Comparison of ENCODE assay signal across 21 cellular contexts in the genomic region with DNA sequence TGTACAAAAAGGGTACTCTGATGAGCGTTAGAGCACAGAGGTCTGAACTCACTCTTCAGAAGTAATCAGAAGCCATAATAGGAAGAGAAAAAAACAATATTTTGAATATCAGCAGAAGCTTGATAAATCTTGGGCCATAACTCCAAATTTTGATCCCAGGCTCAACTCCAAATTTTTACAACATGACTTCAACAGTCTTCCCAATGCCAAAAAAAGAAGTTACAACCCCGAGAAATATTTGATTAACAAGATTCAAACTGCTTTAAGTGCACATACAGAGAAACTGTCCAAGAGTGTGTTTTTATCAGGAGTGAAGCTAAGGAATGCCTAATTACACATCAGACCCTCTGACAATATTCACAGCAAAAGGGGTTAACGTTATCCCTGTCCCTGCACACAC. TPM values are rescaled to one million over a fixed set of nuclear protein-coding genes. Genes with fewer than 3 reads are reported as not detected.
DNase-seq lines count a peak whose midpoint lies in the region; ATAC-seq and TF ChIP-seq lines count a peak whose summit lies in the region.
"Had no signal": no experiment of that assay in that cellular context is flagged by ENCODE, and none has a peak within 500 bp of the region (broad histone marks: within the 10 kb centered on the region; RNA-seq: fewer than 3 reads in every experiment).

No MANE protein-coding gene starts in this region.

- POLR2A ChIA-PET in CD8-positive, alpha-beta T cell (lab: Charles Lee), result interaction anchor here (0.7 kb wide), 1 partner anchor 73 kb away, joined by 3 read pairs; no protein-coding TSS in a partner anchor

- CTCF ChIA-PET in CD8-positive, alpha-beta T cell (lab: Charles Lee), result interaction anchor here (1.8 to 14.1 kb wide), 4 partner anchors 16 to 98 kb away, joined by 4 to 244 read pairs (median 10); no protein-coding TSS in a partner anchor

- H3K27ac Mint-ChIP-seq in CD8-positive, alpha-beta T cell, result peak overlapping the region; percentile 46
- H3K27ac Mint-ChIP-seq: activated CD8-positive, alpha-beta memory T cell treated with anti-CD3 and anti-CD28 coated beads, Interleukin-2, amount 10 ng/mL, durations not matched to agents 7 days and 5 days; effector memory CD8-positive, alpha-beta T cell; natural killer cell treated with Interleukin-12 subunit alpha and Interleukin-12 subunit beta and Interleukin-15 and Interleukin-18, amount 100 ng/mL, for 72 hours had no signal

- TF ChIP-seq CTCF in CD8-positive, alpha-beta T cell (IDR thresholded peaks at IDR 0.05), result no peak
- no peak for TF ChIP-seq CTCF in lower lobe of right lung (IDR thresholded peaks at IDR 0.05)
- TF ChIP-seq CTCF in stomach (IDR thresholded peaks at IDR 0.05), result no peak
- TF ChIP-seq CTCF in GM13977 (IDR thresholded peaks at IDR 0.05; ENCODE audit: extremely low read depth, insufficient read depth, missing control alignments), result no peak

- no peak for DNase-seq in CD8-positive, alpha-beta T cell
- DNase-seq in adipocyte (ENCODE audit: low read depth) (no peak), lower lobe of right lung (no peak), stomach (no peak), dermis blood vessel endothelial cell (no peak), GM13977 (ENCODE audit: low spot score) (no peak)
- DNase-seq: activated CD4-positive, alpha-beta T cell treated with anti-CD3 and anti-CD28 coated beads for 48 hours; activated CD8-positive, alpha-beta memory T cell treated with anti-CD3 and anti-CD28 coated beads, Interleukin-2, amount 10 ng/mL, durations not matched to agents 7 days and 5 days; amniotic stem cell; COR-L47; effector memory CD8-positive, alpha-beta T cell; EL; NCI-H1417; NCI-H2107; NCI-H510A treated with DMSO at 0.1 percent for 48 hours; spleen; SW 1271; testis had no signal

- H3K36me3 Mint-ChIP-seq in CD8-positive, alpha-beta T cell, result peaks cover 9% of the 10 kb centered on the region
- H3K36me3 Mint-ChIP-seq: activated CD8-positive, alpha-beta memory T cell treated with anti-CD3 and anti-CD28 coated beads, Interleukin-2, amount 10 ng/mL, durations not matched to agents 7 days and 5 days; natural killer cell treated with Interleukin-12 subunit alpha and Interleukin-12 subunit beta and Interleukin-15 and Interleukin-18, amount 100 ng/mL, for 72 hours had no signal

- no peaks in the 10 kb centered on the region for H3K27me3 ChIP-seq in CD8-positive, alpha-beta T cell (ENCODE audit: insufficient read depth, low read length)
- no peaks in the 10 kb centered on the region for H3K27me3 ChIP-seq in adipocyte (replicated peaks; ENCODE audit: control insufficient read depth, insufficient read depth, low read length)
- no peaks in the 10 kb centered on the region for H3K27me3 ChIP-seq in lower lobe of right lung (ENCODE audit: low read depth)
- no peaks in the 10 kb centered on the region for H3K27me3 ChIP-seq in stomach
- H3K27me3 ChIP-seq: spleen, testis had no signal

- H3K36me3 ChIP-seq in CD8-positive, alpha-beta T cell (ENCODE audit: insufficient read depth, low read length), result no peaks in the 10 kb centered on the region
- H3K36me3 ChIP-seq in adipocyte (ENCODE audit: control insufficient read depth, insufficient read depth, low read length, severe bottlenecking) (no peaks in the 10 kb centered on the region), lower lobe of right lung (no peaks in the 10 kb centered on the region), stomach (no peaks in the 10 kb centered on the region)
- H3K36me3 ChIP-seq: spleen had no signal

- H3K27ac ChIP-seq in CD8-positive, alpha-beta T cell (ENCODE audit: low read depth, low read length), result no peak overlapping the region
- H3K27ac ChIP-seq in lower lobe of right lung, result peak overlapping the region; percentile 22
- peak overlapping the region in 4 of 5 donors; percentile 14 to 68 (median 61) for H3K27ac ChIP-seq in stomach
- H3K27ac ChIP-seq: testis had no signal

- intact Hi-C loops in CD8-positive, alpha-beta T cell (cut with DNase I, micrococcal nuclease), result no loop called here
- intact Hi-C loops in lower lobe of right lung (cut with DNase I), result no loop called here
- intact Hi-C loops in stomach (cut with DNase I; ENCODE audit: low total_unique reads), result no loop called here

- no peaks in the 10 kb centered on the region for H3K9me3 Mint-ChIP-seq in CD8-positive, alpha-beta T cell
- H3K9me3 Mint-ChIP-seq: effector memory CD8-positive, alpha-beta T cell; natural killer cell treated with Interleukin-12 subunit alpha and Interleukin-12 subunit beta and Interleukin-15 and Interleukin-18, amount 100 ng/mL, for 72 hours had no signal

- H3K4me1 Mint-ChIP-seq in CD8-positive, alpha-beta T cell (ENCODE audit: low read depth), result peaks cover 81% of the 10 kb centered on the region

- TF ChIP-seq POLR2A in stomach (IDR thresholded peaks at IDR 0.05), result no peak

- TF ChIP-seq EP300 in stomach (IDR thresholded peaks at IDR 0.05), result no peak

- peaks cover 48% of the 10 kb centered on the region for H3K4me1 ChIP-seq in CD8-positive, alpha-beta T cell (ENCODE audit: insufficient read depth, low read length)
- H3K4me1 ChIP-seq in adipocyte (ENCODE audit: control insufficient read depth, insufficient read depth, low read length), result peaks cover 40% of the 10 kb centered on the region
- H3K4me1 ChIP-seq in lower lobe of right lung, result peaks cover 19% of the 10 kb centered on the region
- H3K4me1 ChIP-seq in stomach, result peaks cover 0 to 38% (median 21%) of the 10 kb centered on the region in 4 donors
- H3K4me1 ChIP-seq: testis had no signal

- in situ Hi-C loops in GM13977 (cut with MboI; ENCODE audit: low pct_unique_long_range_greater_than_20kb, low sequenced_read_pairs, unreplicated experiment), result no loop called here

- H3K27me3 Mint-ChIP-seq in CD8-positive, alpha-beta T cell (ENCODE audit: low read depth), result no peaks in the 10 kb centered on the region
- H3K27me3 Mint-ChIP-seq: effector memory CD8-positive, alpha-beta T cell; natural killer cell treated with Interleukin-12 subunit alpha and Interleukin-12 subunit beta and Interleukin-15 and Interleukin-18, amount 100 ng/mL, for 72 hours had no signal

- ATAC-seq in CD8-positive, alpha-beta T cell, result no peak
- ATAC-seq in lower lobe of right lung (peak in 1 of 2 donors; percentile 15), GM21381 (IDR thresholded peaks at IDR 0.05; ENCODE audit: unreplicated experiment) (no peak), HG02763 (IDR thresholded peaks at IDR 0.05; ENCODE audit: unreplicated experiment) (no peak)
- ATAC-seq: activated CD8-positive, alpha-beta memory T cell treated with anti-CD3 and anti-CD28 coated beads, Interleukin-2, amount 10 ng/mL, durations not matched to agents 7 days and 5 days; effector memory CD8-positive, alpha-beta T cell; natural killer cell treated with Interleukin-12 subunit alpha and Interleukin-12 subunit beta and Interleukin-15 and Interleukin-18, amount 100 ng/mL, for 72 hours had no signal

- WGBS in stomach, 5 donors, result 38 to 59% (median 50%) methylated on average over 3 of the region's 3 CpGs

- H3K4me3 ChIP-seq in CD8-positive, alpha-beta T cell (ENCODE audit: low read depth, low read length), result no peak overlapping the region
- H3K4me3 ChIP-seq in adipocyte (ENCODE audit: low read length), result no peak overlapping the region
- H3K4me3 ChIP-seq in lower lobe of right lung, result no peak overlapping the region
- no peak overlapping the region for H3K4me3 ChIP-seq in stomach
- H3K4me3 ChIP-seq: spleen, testis had no signal

- H3K4me3 Mint-ChIP-seq in CD8-positive, alpha-beta T cell, result no peak overlapping the region
- H3K4me3 Mint-ChIP-seq: activated CD8-positive, alpha-beta memory T cell treated with anti-CD3 and anti-CD28 coated beads, Interleukin-2, amount 10 ng/mL, durations not matched to agents 7 days and 5 days; effector memory CD8-positive, alpha-beta T cell; natural killer cell treated with Interleukin-12 subunit alpha and Interleukin-12 subunit beta and Interleukin-15 and Interleukin-18, amount 100 ng/mL, for 72 hours had no signal

- peak overlapping the region; percentile 26 for H3K9ac ChIP-seq in adipocyte (ENCODE audit: low read length)

- H3K9me3 ChIP-seq in CD8-positive, alpha-beta T cell (ENCODE audit: low read length), result no peaks in the 10 kb centered on the region
- no peaks in the 10 kb centered on the region for H3K9me3 ChIP-seq in adipocyte (ENCODE audit: control insufficient read depth, low read length)
- no peaks in the 10 kb centered on the region for H3K9me3 ChIP-seq in lower lobe of right lung
- H3K9me3 ChIP-seq in stomach, result no peaks in the 10 kb centered on the region
- H3K9me3 ChIP-seq: spleen, testis had no signal

RNA-seq across cellular contexts. Expression of a gene that starts 7.5 kb away (rescaled TPM):
- total RNA-seq in CD8-positive, alpha-beta T cell, result 10 to 100 TPM; 22.5 to 23.1 TPM
- total RNA-seq in lower lobe of right lung (33.9 TPM), stomach (10 to 100 TPM; 11.2 to 42.0 (median 27.2) TPM), dermis blood vessel endothelial cell (6.8 and 16.3 TPM in 2 replicates)
- polyA plus RNA-seq in stomach, result 1 to 10 TPM; 6.0 to 9.9 (median 6.7) TPM
